15 cellular contexts compared by ENCODE assay signal in genomic region chr7:103540986-103541385, GRCh38.
A peak's percentile ranks its signal among the peaks of the same experiment; 100 is the strongest.
DNase-seq lines count a peak whose midpoint lies in the region; ATAC-seq lines count a peak whose summit lies in the region.
"Had no signal": no experiment of that assay in that cellular context is flagged by ENCODE, and none has a peak within 500 bp of the region (broad histone marks: within the 10 kb centered on the region; RNA-seq: fewer than 3 reads in every experiment).

No MANE protein-coding gene starts in this region.

- no peaks in the 10 kb centered on the region for H3K9me3 Mint-ChIP-seq in T-helper 2 cell treated with Interferon-gamma antibody and Interleukin-4, amounts not matched to agents 5 μg/mL and 100 μg/mL, for 36 hours
- H3K9me3 Mint-ChIP-seq in activated CD4-positive, alpha-beta memory T cell treated with anti-CD3 and anti-CD28 coated beads, Interleukin-2, amount 10 ng/mL, durations not matched to agents 7 days and 5 days: no peaks in the 10 kb centered on the region

- no peak overlapping the region for H3K27ac Mint-ChIP-seq in T-helper 2 cell treated with Interferon-gamma antibody and Interleukin-4, amounts not matched to agents 5 μg/mL and 100 μg/mL, for 36 hours
- H3K27ac Mint-ChIP-seq in activated CD4-positive, alpha-beta memory T cell treated with anti-CD3 and anti-CD28 coated beads, Interleukin-2, amount 10 ng/mL, durations not matched to agents 7 days and 5 days: no peak overlapping the region
- H3K27ac Mint-ChIP-seq: CD4-positive, alpha-beta memory T cell had no signal

- DNase-seq in NCI-H1092 (lab: John Stamatoyannopoulos, UW) (peak; percentile 83), cerebellar nuclear complex (lab: John Stamatoyannopoulos, UW) (peak; percentile 89 to 98), inferior parietal cortex (ENCODE audit: extremely low spot score) (peak; percentile 94), NCI-H1105 treated with DMSO at 0.1 percent for 48 hours (lab: John Stamatoyannopoulos, UW) (no peak)
- DNase-seq in T-helper 2 cell treated with Interferon-gamma antibody and Interleukin-4, amounts not matched to agents 5 μg/mL and 100 μg/mL, for 36 hours (ENCODE audit: low spot score): no peak
- no peak for DNase-seq in activated CD4-positive, alpha-beta memory T cell treated with anti-CD3 and anti-CD28 coated beads, Interleukin-2, amount 10 ng/mL, durations not matched to agents 7 days and 5 days
- DNase-seq: activated CD4-positive, alpha-beta T cell treated with anti-CD3 and anti-CD28 coated beads for 1 hour; CD4-positive, alpha-beta memory T cell; GOT3; mucosa of descending colon; NCI-H510A had no signal

- POLR2A ChIA-PET in activated CD4-positive, alpha-beta memory T cell treated with anti-CD3 and anti-CD28 coated beads, Interleukin-2, amount 10 ng/mL, durations not matched to agents 7 days and 5 days (lab: Charles Lee): no interaction called here

- H3K4me1 Mint-ChIP-seq in T-helper 2 cell treated with Interferon-gamma antibody and Interleukin-4, amounts not matched to agents 5 μg/mL and 100 μg/mL, for 36 hours (ENCODE audit: low read depth): no peaks in the 10 kb centered on the region
- H3K4me1 Mint-ChIP-seq in activated CD4-positive, alpha-beta memory T cell treated with anti-CD3 and anti-CD28 coated beads, Interleukin-2, amount 10 ng/mL, durations not matched to agents 7 days and 5 days: no peaks in the 10 kb centered on the region
- H3K4me1 Mint-ChIP-seq: CD4-positive, alpha-beta memory T cell had no signal

- CTCF ChIA-PET in activated CD4-positive, alpha-beta memory T cell treated with anti-CD3 and anti-CD28 coated beads, Interleukin-2, amount 10 ng/mL, durations not matched to agents 7 days and 5 days (lab: Charles Lee): no interaction called here

- peak overlapping the region; percentile 100 for H3K27ac ChIP-seq in temporal lobe (ENCODE audit: low read depth, low read length)
- H3K27ac ChIP-seq: skin epidermis, uterus had no signal

- no peak for ATAC-seq in HG03571 (IDR thresholded peaks at IDR 0.05; ENCODE audit: unreplicated experiment)
- ATAC-seq: mucosa of descending colon had no signal

- no peak overlapping the region for H3K4me3 Mint-ChIP-seq in T-helper 2 cell treated with Interferon-gamma antibody and Interleukin-4, amounts not matched to agents 5 μg/mL and 100 μg/mL, for 36 hours
- no peak overlapping the region for H3K4me3 Mint-ChIP-seq in activated CD4-positive, alpha-beta memory T cell treated with anti-CD3 and anti-CD28 coated beads, Interleukin-2, amount 10 ng/mL, durations not matched to agents 7 days and 5 days
- H3K4me3 Mint-ChIP-seq: CD4-positive, alpha-beta memory T cell had no signal

- no peaks in the 10 kb centered on the region for H3K36me3 Mint-ChIP-seq in T-helper 2 cell treated with Interferon-gamma antibody and Interleukin-4, amounts not matched to agents 5 μg/mL and 100 μg/mL, for 36 hours (ENCODE audit: low read depth)
- no peaks in the 10 kb centered on the region for H3K36me3 Mint-ChIP-seq in activated CD4-positive, alpha-beta memory T cell treated with anti-CD3 and anti-CD28 coated beads, Interleukin-2, amount 10 ng/mL, durations not matched to agents 7 days and 5 days (ENCODE audit: low read depth)
- H3K36me3 Mint-ChIP-seq: CD4-positive, alpha-beta memory T cell had no signal

- peaks cover 3% of the 10 kb centered on the region for H3K27me3 Mint-ChIP-seq in T-helper 2 cell treated with Interferon-gamma antibody and Interleukin-4, amounts not matched to agents 5 μg/mL and 100 μg/mL, for 36 hours (ENCODE audit: low read depth)
- peaks cover 27% of the 10 kb centered on the region for H3K27me3 Mint-ChIP-seq in activated CD4-positive, alpha-beta memory T cell treated with anti-CD3 and anti-CD28 coated beads, Interleukin-2, amount 10 ng/mL, durations not matched to agents 7 days and 5 days

Comparison
In these comparisons a context has a peak if more than half of its experiments do, and no peak if none do; other contexts are left out.
1. DNase-seq: peak in NCI-H1092 (single experiment), cerebellar nuclear complex (2 of 2) and inferior parietal cortex (single experiment); none in T-helper 2 cell treated with Interferon-gamma antibody and Interleukin-4, amounts not matched to agents 5 μg/mL and 100 μg/mL, for 36 hours (single experiment), NCI-H1105 treated with DMSO at 0.1 percent for 48 hours (single experiment) and activated CD4-positive, alpha-beta memory T cell treated with anti-CD3 and anti-CD28 coated beads, Interleukin-2, amount 10 ng/mL, durations not matched to agents 7 days and 5 days (single experiment).